Comparison of ENCODE assay signal across 19 cellular contexts in the genomic region with DNA sequence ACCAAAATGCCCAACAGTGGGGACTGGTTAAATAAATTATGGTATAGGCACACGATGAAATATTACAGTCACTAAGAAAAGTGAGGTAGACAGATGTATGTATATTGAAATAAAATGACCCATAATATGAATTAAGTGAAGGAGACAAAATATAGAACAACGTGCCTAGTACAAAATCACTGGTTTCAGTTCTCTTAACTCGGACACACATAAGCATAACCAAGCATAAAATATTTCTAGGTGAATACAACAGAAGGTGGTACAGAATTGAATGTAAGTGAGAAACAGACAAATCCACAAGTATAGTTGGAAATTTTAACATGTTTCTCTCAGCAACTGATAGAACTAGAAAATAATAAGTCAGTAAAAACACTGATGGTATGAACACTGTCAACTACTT. TPM values are rescaled to one million over a fixed set of nuclear protein-coding genes. Genes with fewer than 3 reads are reported as not detected.
A peak's percentile ranks its signal among the peaks of the same experiment; 100 is the strongest.
DNase-seq lines count a peak whose midpoint lies in the region; ATAC-seq, FAIRE-seq and TF ChIP-seq lines count a peak whose summit lies in the region.
"Had no signal": no experiment of that assay in that cellular context is flagged by ENCODE, and none has a peak within 500 bp of the region (broad histone marks: within the 10 kb centered on the region; RNA-seq: fewer than 3 reads in every experiment).

No MANE protein-coding gene starts in this region.

- H4K20me1 ChIP-seq in OCI-LY3 (ENCODE audit: insufficient read depth, low read length) = no peaks in the 10 kb centered on the region; the same call in 1 of the 2 replicates

- POLR2A ChIA-PET in WTC11 (lab: Charles Lee) = no interaction called here

- no peak for TF ChIP-seq POLR2A in GM12891 (IDR thresholded peaks at IDR 0.05; ENCODE audit: low read depth, low read length)

- H3K27ac ChIP-seq in OCI-LY3 (ENCODE audit: low read length) = peak overlapping the region; percentile 23; the same call in 1 of the 2 replicates
- H3K27ac ChIP-seq: 22Rv1; BLaER1 treated with 17β-estradiol and CSF1 and Interleukin-3, amounts not matched to agents 10 nM and 100 nM; C4-2B had no signal

- DNase-seq in GM12891 (ENCODE audit: insufficient read length, low spot score) (no peak), GM19239 (ENCODE audit: insufficient read length, low spot score) (no peak), WTC11 (ENCODE audit: low spot score) (no peak), NCI-H446 (lab: John Stamatoyannopoulos, UW) (no peak)
- DNase-seq: AML-193; Caco-2; Calu3; CD4-positive, alpha-beta T cell; CD8-positive, alpha-beta T cell; DMS79 treated with DMSO at 0.1 percent for 48 hours; GF-D8 had no signal

- no peaks in the 10 kb centered on the region for H3K27me3 Mint-ChIP-seq in WTC11 (ENCODE audit: low read depth)
- H3K27me3 Mint-ChIP-seq: B cell; CD4-positive, alpha-beta T cell had no signal

- peak; percentile 63 for FAIRE-seq in GM12891 (lab: Jason Lieb, UNC)
- FAIRE-seq in GM19239 (lab: Jason Lieb, UNC) = peak; percentile 23
- FAIRE-seq: D721Med had no signal

- no peak overlapping the region for H3K9ac ChIP-seq in OCI-LY3 (ENCODE audit: low read length)
- H3K9ac ChIP-seq: BLaER1 treated with 17β-estradiol and CSF1 and Interleukin-3, amounts not matched to agents 10 nM and 100 nM had no signal

- no peak overlapping the region for H3K4me3 ChIP-seq in OCI-LY3 (ENCODE audit: low read length)
- H3K4me3 ChIP-seq: A549; BLaER1 treated with 17β-estradiol and CSF1 and Interleukin-3, amounts not matched to agents 10 nM and 100 nM had no signal

- H3K4me1 ChIP-seq in OCI-LY3 (ENCODE audit: low read length) = peaks cover 17% of the 10 kb centered on the region

- H3K4me1 Mint-ChIP-seq in WTC11 = peaks cover 33% of the 10 kb centered on the region

- H3K4me3 Mint-ChIP-seq in WTC11 = no peak overlapping the region
- H3K4me3 Mint-ChIP-seq: B cell; CD4-positive, alpha-beta T cell; CD8-positive, alpha-beta T cell had no signal

- no peaks in the 10 kb centered on the region for H3K27me3 ChIP-seq in OCI-LY3 (ENCODE audit: low read depth, low read length)
- H3K27me3 ChIP-seq: BLaER1 treated with 17β-estradiol and CSF1 and Interleukin-3, amounts not matched to agents 10 nM and 100 nM had no signal

- ATAC-seq in WTC11 (no peak), GM21529 (IDR thresholded peaks at IDR 0.05; ENCODE audit: unreplicated experiment) (no peak)
- ATAC-seq: A549; CD8-positive, alpha-beta T cell had no signal

- CTCF ChIA-PET in WTC11 (lab: Charles Lee) = no interaction called here

- H3K4me2 ChIP-seq in OCI-LY3 (ENCODE audit: low read length) = peak overlapping the region; percentile 5; the same call in 1 of the 2 replicates
- H3K4me2 ChIP-seq: A549; BLaER1 treated with 17β-estradiol and CSF1 and Interleukin-3, amounts not matched to agents 10 nM and 100 nM had no signal

- peaks cover 4% of the 10 kb centered on the region; the same call in 1 of the 2 replicates for H3K79me2 ChIP-seq in OCI-LY3 (ENCODE audit: low read length)

- H3K9me3 ChIP-seq in OCI-LY3 (ENCODE audit: insufficient read depth, low read length) = no peaks in the 10 kb centered on the region
- H3K9me3 ChIP-seq: A549; BLaER1 treated with 17β-estradiol and CSF1 and Interleukin-3, amounts not matched to agents 10 nM and 100 nM; Caco-2 had no signal

- no peaks in the 10 kb centered on the region for H3K9me3 Mint-ChIP-seq in WTC11
- H3K9me3 Mint-ChIP-seq: CD4-positive, alpha-beta T cell; CD8-positive, alpha-beta T cell had no signal

- peaks cover 51% of the 10 kb centered on the region for H3K36me3 ChIP-seq in OCI-LY3 (replicated peaks; ENCODE audit: low read depth, low read length)

- no peak overlapping the region for H3K27ac Mint-ChIP-seq in WTC11
- H3K27ac Mint-ChIP-seq: B cell; CD4-positive, alpha-beta T cell; CD8-positive, alpha-beta T cell had no signal

- H3K36me3 Mint-ChIP-seq in WTC11 = peaks cover 58% of the 10 kb centered on the region

- no peak overlapping the region for H2AFZ ChIP-seq in OCI-LY3 (ENCODE audit: low read depth, low read length)

- no peak for TF ChIP-seq CTCF in OCI-LY3 (IDR thresholded peaks at IDR 0.05; ENCODE audit: low read depth, low read length)
- no peak for TF ChIP-seq CTCF in WTC11 (IDR thresholded peaks at IDR 0.05)

TF ChIP-seq in GM12891, 5 proteins besides CTCF, POLR2A, EP300 and RAD21:
- TF ChIP-seq POLR2AphosphoS5 (IDR thresholded peaks at IDR 0.05; ENCODE audit: low read depth, low read length) (no peak), SPI1 (IDR thresholded peaks at IDR 0.05; ENCODE audit: low read depth, low read length) (peak; percentile 69)

TF ChIP-seq in WTC11, 78 proteins besides CTCF, POLR2A, EP300 and RAD21:
- TF ChIP-seq ETV6 (CRISPR knock-in tag; IDR thresholded peaks at IDR 0.05) (no peak), ZNF423 (CRISPR knock-in tag; IDR thresholded peaks at IDR 0.05) (no peak)

RNA-seq across cellular contexts. Expression of a gene that starts 22.0 kb away (rescaled TPM):
- 33.9 TPM for polyA plus RNA-seq in GM12891 (2012; ENCODE audit: low read depth, missing spikeins)
- 69.1 to 86.6 TPM (median 76.3 TPM) in 3 replicates for total RNA-seq in WTC11 (2021)
